ENCODE assay signal across 11 cellular contexts in genomic region chr18:63314991-63315662, GRCh38. TPM values are rescaled to one million over a fixed set of nuclear protein-coding genes. Genes with fewer than 3 reads are reported as not detected.
DNase-seq lines count a peak whose midpoint lies in the region; ATAC-seq and TF ChIP-seq lines count a peak whose summit lies in the region.
"Had no signal": no experiment of that assay in that cellular context is flagged by ENCODE, and none has a peak within 500 bp of the region (broad histone marks: within the 10 kb centered on the region; RNA-seq: fewer than 3 reads in every experiment).

No MANE protein-coding gene starts in this region.

- H3K9me3 ChIP-seq in BLaER1 treated with 17β-estradiol and CSF1 and Interleukin-3, amounts not matched to agents 10 nM and 100 nM (replicated peaks in 1 of 11): no peaks in the 10 kb centered on the region; a peak in 1 of 22 replicates

- peak overlapping the region; percentile 76 to 99 (median 91) for H3K4me2 ChIP-seq in BLaER1 treated with 17β-estradiol and CSF1 and Interleukin-3, amounts not matched to agents 10 nM and 100 nM

- no peak for TF ChIP-seq CTCF in nephron (IDR thresholded peaks at IDR 0.05; ENCODE audit: unreplicated experiment in 3 of 3)

- peak overlapping the region in 9 of 11 experiments; percentile 23 to 98 (median 56); a peak in 14 of 22 replicates for H3K9ac ChIP-seq in BLaER1 treated with 17β-estradiol and CSF1 and Interleukin-3, amounts not matched to agents 10 nM and 100 nM

- no peak for DNase-seq in activated naive CD8-positive, alpha-beta T cell treated with anti-CD3 and anti-CD28 coated beads for 36 hours
- DNase-seq in NK-92 (lab: John Stamatoyannopoulos, UW; ENCODE audit: unreplicated experiment) (no peak), DMS 273 treated with DMSO at 0.1 percent for 48 hours (lab: John Stamatoyannopoulos, UW) (no peak), NCI-H1105 (lab: John Stamatoyannopoulos, UW) (no peak)
- DNase-seq: activated effector memory CD4-positive, alpha-beta T cell treated with Interleukin-2 at 50 U/mL for 16 hours; NK-92 treated with Interleukin-12 subunit alpha and Interleukin-12 subunit beta, amount 100 ng/mL, for 24 hours; stimulated activated CD4-positive, alpha-beta T cell treated with anti-CD3 and anti-CD28 coated beads, Interleukin-15, amount 100 ng/mL, for 24 hours had no signal

- peak overlapping the region in 8 of 10 experiments; percentile 80 to 97 (median 90); a peak in 14 of 20 replicates for H3K4me3 ChIP-seq in BLaER1 treated with 17β-estradiol and CSF1 and Interleukin-3, amounts not matched to agents 10 nM and 100 nM

- H3K27me3 ChIP-seq in BLaER1 treated with 17β-estradiol and CSF1 and Interleukin-3, amounts not matched to agents 10 nM and 100 nM: no peaks in the 10 kb centered on the region

- peaks cover 0 to 84% (median 75%) of the 10 kb centered on the region in 11 experiments; a peak in 15 of 22 replicates for H4K20me1 ChIP-seq in BLaER1 treated with 17β-estradiol and CSF1 and Interleukin-3, amounts not matched to agents 10 nM and 100 nM

- ATAC-seq in GM18505 (IDR thresholded peaks at IDR 0.05; ENCODE audit: unreplicated experiment): no peak
- no peak for ATAC-seq in GM21515 (IDR thresholded peaks at IDR 0.05; ENCODE audit: unreplicated experiment)

- H3K36me3 Mint-ChIP-seq in activated naive CD8-positive, alpha-beta T cell treated with anti-CD3 and anti-CD28 coated beads for 36 hours: peaks cover 69% of the 10 kb centered on the region
- no peaks in the 10 kb centered on the region for H3K36me3 Mint-ChIP-seq in nephron (ENCODE audit: low read depth)

- H3K9me3 Mint-ChIP-seq in activated naive CD8-positive, alpha-beta T cell treated with anti-CD3 and anti-CD28 coated beads for 36 hours: no peaks in the 10 kb centered on the region
- no peaks in the 10 kb centered on the region for H3K9me3 Mint-ChIP-seq in nephron

- TF ChIP-seq POLR2A in GM18505 (IDR thresholded peaks at IDR 0.05; ENCODE audit: borderline replicate concordance, extremely low read depth, insufficient read depth, insufficient read length): peak; percentile 21

- H3K4me1 ChIP-seq in BLaER1 treated with 17β-estradiol and CSF1 and Interleukin-3, amounts not matched to agents 10 nM and 100 nM: peaks cover 54 to 76% (median 65%) of the 10 kb centered on the region in 10 experiments

- peak overlapping the region in 5 of 11 experiments; percentile 20 to 98 (median 35); a peak in 6 of 22 replicates for H3K27ac ChIP-seq in BLaER1 treated with 17β-estradiol and CSF1 and Interleukin-3, amounts not matched to agents 10 nM and 100 nM

- peaks cover 52% of the 10 kb centered on the region for H3K4me1 Mint-ChIP-seq in activated naive CD8-positive, alpha-beta T cell treated with anti-CD3 and anti-CD28 coated beads for 36 hours
- H3K4me1 Mint-ChIP-seq in nephron: peaks cover 64% of the 10 kb centered on the region

- peak overlapping the region; percentile 95 for H3K4me3 Mint-ChIP-seq in activated naive CD8-positive, alpha-beta T cell treated with anti-CD3 and anti-CD28 coated beads for 36 hours
- peak overlapping the region in 2 of 3 experiments; percentile 9 to 38 for H3K4me3 Mint-ChIP-seq in nephron

- H3K27ac Mint-ChIP-seq in activated naive CD8-positive, alpha-beta T cell treated with anti-CD3 and anti-CD28 coated beads for 36 hours: peak overlapping the region; percentile 55
- H3K27ac Mint-ChIP-seq in nephron: peak overlapping the region; percentile 4 to 53 (median 25)

- peaks cover 0 to 60% (median 36%) of the 10 kb centered on the region in 11 experiments; a peak in 10 of 22 replicates for H3K36me3 ChIP-seq in BLaER1 treated with 17β-estradiol and CSF1 and Interleukin-3, amounts not matched to agents 10 nM and 100 nM

- H3K27me3 Mint-ChIP-seq in activated naive CD8-positive, alpha-beta T cell treated with anti-CD3 and anti-CD28 coated beads for 36 hours: no peaks in the 10 kb centered on the region
- H3K27me3 Mint-ChIP-seq in nephron (ENCODE audit: low read depth): peaks cover 13% of the 10 kb centered on the region

RNA-seq across cellular contexts. Expression of gene BCL2, which starts 4.4 kb away (rescaled TPM):
- 10 to 100 TPM; 62.8 to 67.3 TPM for total RNA-seq in activated naive CD8-positive, alpha-beta T cell treated with anti-CD3 and anti-CD28 coated beads for 36 hours

RNA-seq across cellular contexts. Expression of gene KDSR, which starts 51.9 kb away (rescaled TPM):
- total RNA-seq in activated naive CD8-positive, alpha-beta T cell treated with anti-CD3 and anti-CD28 coated beads for 36 hours: 10 to 100 TPM; 50.5 to 55.8 TPM
